Comparison of ENCODE assay signal across 23 cellular contexts in genomic region chr10:75722609-75723008, GRCh38.
"Had no signal": no experiment of that assay in that cellular context is flagged by ENCODE, and none has a peak within 500 bp of the region (broad histone marks: within the 10 kb centered on the region; RNA-seq: fewer than 3 reads in every experiment).

No MANE protein-coding gene starts in this region.

- H3K4me3 ChIP-seq: PC-9 had no signal

- H3K4me3 Mint-ChIP-seq: activated CD8-positive, alpha-beta T cell treated with anti-CD3 and anti-CD28 coated beads for 36 hours; activated naive CD4-positive, alpha-beta T cell treated with anti-CD3 and anti-CD28 coated beads, Interleukin-2, amount 10 ng/mL, durations not matched to agents 7 days and 5 days; activated naive CD8-positive, alpha-beta T cell treated with anti-CD3 and anti-CD28 coated beads for 36 hours; activated T-cell treated with anti-CD3 and anti-CD28 coated beads, Interleukin-2, amount 50 U/mL, for 72 hours; IgD-negative memory B cell; T-helper 1 cell treated with Interleukin-12 subunit alpha and Interleukin-12 subunit beta and Interleukin-4 antibody, amounts not matched to agents 30 μg/mL and 1 μg/mL, for 36 hours had no signal

- DNase-seq: activated CD4-positive, alpha-beta T cell treated with anti-CD3 and anti-CD28 coated beads for 4 hours; activated CD8-positive, alpha-beta memory T cell treated with anti-CD3 and anti-CD28 coated beads, Interleukin-2, amount 50 U/mL, for 4 hours; activated CD8-positive, alpha-beta T cell treated with anti-CD3 and anti-CD28 coated beads for 36 hours; activated gamma-delta T cell treated with Interleukin-2 at 50 U/mL for 16 hours; activated naive CD4-positive, alpha-beta T cell treated with anti-CD3 and anti-CD28 coated beads, Interleukin-2, amount 10 ng/mL, durations not matched to agents 7 days and 5 days; activated naive CD8-positive, alpha-beta T cell treated with anti-CD3 and anti-CD28 coated beads for 36 hours; activated T-cell treated with anti-CD3 and anti-CD28 coated beads, Interleukin-2, amount 50 U/mL, for 72 hours; central memory CD4-positive, alpha-beta T cell; KG1; MM.1S; NCI-H1092; NCI-H1417; NCI-H1930; NCI-H345; NCI-H510A; NCI-H69; NK-92 treated with Interleukin-12 subunit alpha and Interleukin-12 subunit beta, amount 100 ng/mL, for 24 hours; PC-9; SHP77 treated with DMSO at 0.1 percent for 48 hours had no signal

- ATAC-seq: activated CD4-positive, CD25-positive, alpha-beta regulatory T cell treated with anti-CD3 and anti-CD28 coated beads, Interleukin-2, amount 50 U/mL, for 24 hours; activated CD8-positive, alpha-beta T cell treated with anti-CD3 and anti-CD28 coated beads for 36 hours; activated T-cell treated with anti-CD3 and anti-CD28 coated beads, Interleukin-2, amount 50 U/mL, for 72 hours had no signal

- H3K27me3 Mint-ChIP-seq: activated CD8-positive, alpha-beta T cell treated with anti-CD3 and anti-CD28 coated beads for 36 hours; activated naive CD4-positive, alpha-beta T cell treated with anti-CD3 and anti-CD28 coated beads, Interleukin-2, amount 10 ng/mL, durations not matched to agents 7 days and 5 days had no signal

- H3K27ac Mint-ChIP-seq: activated CD8-positive, alpha-beta T cell treated with anti-CD3 and anti-CD28 coated beads for 36 hours; activated naive CD4-positive, alpha-beta T cell treated with anti-CD3 and anti-CD28 coated beads, Interleukin-2, amount 10 ng/mL, durations not matched to agents 7 days and 5 days; activated naive CD8-positive, alpha-beta T cell treated with anti-CD3 and anti-CD28 coated beads for 36 hours; activated T-cell treated with anti-CD3 and anti-CD28 coated beads, Interleukin-2, amount 50 U/mL, for 72 hours; activated T-helper 2 cell treated with anti-CD3 and anti-CD28 coated beads, Interferon-gamma antibody, Interleukin-2, Interleukin-4, amounts not matched to agents 10 μg/mL and 5 μg/mL and 100 μg/mL, durations not matched to agents 14 hours and 24 hours and 36 hours; IgD-negative memory B cell; T-helper 1 cell treated with Interleukin-12 subunit alpha and Interleukin-12 subunit beta and Interleukin-4 antibody, amounts not matched to agents 30 μg/mL and 1 μg/mL, for 36 hours had no signal

- H3K4me1 Mint-ChIP-seq: activated naive CD4-positive, alpha-beta T cell treated with anti-CD3 and anti-CD28 coated beads, Interleukin-2, amount 10 ng/mL, durations not matched to agents 7 days and 5 days; activated naive CD8-positive, alpha-beta T cell treated with anti-CD3 and anti-CD28 coated beads for 36 hours; IgD-negative memory B cell had no signal

- H3K9me3 Mint-ChIP-seq: activated CD8-positive, alpha-beta T cell treated with anti-CD3 and anti-CD28 coated beads for 36 hours; activated naive CD4-positive, alpha-beta T cell treated with anti-CD3 and anti-CD28 coated beads, Interleukin-2, amount 10 ng/mL, durations not matched to agents 7 days and 5 days; activated naive CD8-positive, alpha-beta T cell treated with anti-CD3 and anti-CD28 coated beads for 36 hours; activated T-cell treated with anti-CD3 and anti-CD28 coated beads, Interleukin-2, amount 50 U/mL, for 72 hours; activated T-helper 2 cell treated with anti-CD3 and anti-CD28 coated beads, Interferon-gamma antibody, Interleukin-2, Interleukin-4, amounts not matched to agents 10 μg/mL and 5 μg/mL and 100 μg/mL, durations not matched to agents 14 hours and 24 hours and 36 hours; IgD-negative memory B cell; T-helper 1 cell treated with Interleukin-12 subunit alpha and Interleukin-12 subunit beta and Interleukin-4 antibody, amounts not matched to agents 30 μg/mL and 1 μg/mL, for 36 hours had no signal

- H3K27ac ChIP-seq: PC-9 had no signal

- H2AFZ ChIP-seq: PC-9 had no signal

- H3K4me2 ChIP-seq: PC-9 had no signal

- H3K36me3 Mint-ChIP-seq: activated naive CD4-positive, alpha-beta T cell treated with anti-CD3 and anti-CD28 coated beads, Interleukin-2, amount 10 ng/mL, durations not matched to agents 7 days and 5 days; activated naive CD8-positive, alpha-beta T cell treated with anti-CD3 and anti-CD28 coated beads for 36 hours had no signal
